ENCODE assay signal across 3 cellular contexts in genomic region chr2:70733428-70734185, GRCh38.
TF ChIP-seq lines count a peak whose summit lies in the region.

No MANE protein-coding gene starts in this region.

TF ChIP-seq in GM23338, 12 proteins besides CTCF, POLR2A, EP300 and RAD21 (continues in another document):
- TF ChIP-seq, protein P1, sequence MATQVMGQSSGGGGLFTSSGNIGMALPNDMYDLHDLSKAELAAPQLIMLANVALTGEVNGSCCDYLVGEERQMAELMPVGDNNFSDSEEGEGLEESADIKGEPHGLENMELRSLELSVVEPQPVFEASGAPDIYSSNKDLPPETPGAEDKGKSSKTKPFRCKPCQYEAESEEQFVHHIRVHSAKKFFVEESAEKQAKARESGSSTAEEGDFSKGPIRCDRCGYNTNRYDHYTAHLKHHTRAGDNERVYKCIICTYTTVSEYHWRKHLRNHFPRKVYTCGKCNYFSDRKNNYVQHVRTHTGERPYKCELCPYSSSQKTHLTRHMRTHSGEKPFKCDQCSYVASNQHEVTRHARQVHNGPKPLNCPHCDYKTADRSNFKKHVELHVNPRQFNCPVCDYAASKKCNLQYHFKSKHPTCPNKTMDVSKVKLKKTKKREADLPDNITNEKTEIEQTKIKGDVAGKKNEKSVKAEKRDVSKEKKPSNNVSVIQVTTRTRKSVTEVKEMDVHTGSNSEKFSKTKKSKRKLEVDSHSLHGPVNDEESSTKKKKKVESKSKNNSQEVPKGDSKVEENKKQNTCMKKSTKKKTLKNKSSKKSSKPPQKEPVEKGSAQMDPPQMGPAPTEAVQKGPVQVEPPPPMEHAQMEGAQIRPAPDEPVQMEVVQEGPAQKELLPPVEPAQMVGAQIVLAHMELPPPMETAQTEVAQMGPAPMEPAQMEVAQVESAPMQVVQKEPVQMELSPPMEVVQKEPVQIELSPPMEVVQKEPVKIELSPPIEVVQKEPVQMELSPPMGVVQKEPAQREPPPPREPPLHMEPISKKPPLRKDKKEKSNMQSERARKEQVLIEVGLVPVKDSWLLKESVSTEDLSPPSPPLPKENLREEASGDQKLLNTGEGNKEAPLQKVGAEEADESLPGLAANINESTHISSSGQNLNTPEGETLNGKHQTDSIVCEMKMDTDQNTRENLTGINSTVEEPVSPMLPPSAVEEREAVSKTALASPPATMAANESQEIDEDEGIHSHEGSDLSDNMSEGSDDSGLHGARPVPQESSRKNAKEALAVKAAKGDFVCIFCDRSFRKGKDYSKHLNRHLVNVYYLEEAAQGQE (IDR thresholded peaks at IDR 0.05; ENCODE audit: unreplicated experiment) = no peak
- TF ChIP-seq STAT1 (IDR thresholded peaks at IDR 0.05; ENCODE audit: unreplicated experiment) (no peak), JUNB (IDR thresholded peaks at IDR 0.05; ENCODE audit: unreplicated experiment) (no peak), EZH2 (IDR thresholded peaks at IDR 0.05; ENCODE audit: low read depth, unreplicated experiment) (no peak), ZNF331 (CRISPR knock-in tag; IDR thresholded peaks at IDR 0.05; ENCODE audit: low read depth) (no peak), NANOG (IDR thresholded peaks at IDR 0.05; ENCODE audit: borderline replicate concordance) (no peak)

TF ChIP-seq in H1, 55 proteins besides CTCF, POLR2A, EP300 and RAD21:
- TF ChIP-seq TBP (IDR thresholded peaks at IDR 0.05; ENCODE audit: low read depth, low read length) = no peak
- TF ChIP-seq ATF3 (IDR thresholded peaks at IDR 0.05; ENCODE audit: insufficient read depth, low read depth, low read length) = no peak
- no peak for TF ChIP-seq SRF (IDR thresholded peaks at IDR 0.05; ENCODE audit: low read depth, low read length)
- peak; percentile 33; the same call in 1 of the 2 replicates for TF ChIP-seq RBBP5 (IDR thresholded peaks at IDR 0.05; ENCODE audit: borderline replicate concordance, low read depth, low read length)
- TF ChIP-seq ASH2L (IDR thresholded peaks at IDR 0.05; ENCODE audit: low read length) = no peak
- no peak for TF ChIP-seq CBX5 (IDR thresholded peaks at IDR 0.05; ENCODE audit: low read depth, low read length)
- TF ChIP-seq, protein P2, sequence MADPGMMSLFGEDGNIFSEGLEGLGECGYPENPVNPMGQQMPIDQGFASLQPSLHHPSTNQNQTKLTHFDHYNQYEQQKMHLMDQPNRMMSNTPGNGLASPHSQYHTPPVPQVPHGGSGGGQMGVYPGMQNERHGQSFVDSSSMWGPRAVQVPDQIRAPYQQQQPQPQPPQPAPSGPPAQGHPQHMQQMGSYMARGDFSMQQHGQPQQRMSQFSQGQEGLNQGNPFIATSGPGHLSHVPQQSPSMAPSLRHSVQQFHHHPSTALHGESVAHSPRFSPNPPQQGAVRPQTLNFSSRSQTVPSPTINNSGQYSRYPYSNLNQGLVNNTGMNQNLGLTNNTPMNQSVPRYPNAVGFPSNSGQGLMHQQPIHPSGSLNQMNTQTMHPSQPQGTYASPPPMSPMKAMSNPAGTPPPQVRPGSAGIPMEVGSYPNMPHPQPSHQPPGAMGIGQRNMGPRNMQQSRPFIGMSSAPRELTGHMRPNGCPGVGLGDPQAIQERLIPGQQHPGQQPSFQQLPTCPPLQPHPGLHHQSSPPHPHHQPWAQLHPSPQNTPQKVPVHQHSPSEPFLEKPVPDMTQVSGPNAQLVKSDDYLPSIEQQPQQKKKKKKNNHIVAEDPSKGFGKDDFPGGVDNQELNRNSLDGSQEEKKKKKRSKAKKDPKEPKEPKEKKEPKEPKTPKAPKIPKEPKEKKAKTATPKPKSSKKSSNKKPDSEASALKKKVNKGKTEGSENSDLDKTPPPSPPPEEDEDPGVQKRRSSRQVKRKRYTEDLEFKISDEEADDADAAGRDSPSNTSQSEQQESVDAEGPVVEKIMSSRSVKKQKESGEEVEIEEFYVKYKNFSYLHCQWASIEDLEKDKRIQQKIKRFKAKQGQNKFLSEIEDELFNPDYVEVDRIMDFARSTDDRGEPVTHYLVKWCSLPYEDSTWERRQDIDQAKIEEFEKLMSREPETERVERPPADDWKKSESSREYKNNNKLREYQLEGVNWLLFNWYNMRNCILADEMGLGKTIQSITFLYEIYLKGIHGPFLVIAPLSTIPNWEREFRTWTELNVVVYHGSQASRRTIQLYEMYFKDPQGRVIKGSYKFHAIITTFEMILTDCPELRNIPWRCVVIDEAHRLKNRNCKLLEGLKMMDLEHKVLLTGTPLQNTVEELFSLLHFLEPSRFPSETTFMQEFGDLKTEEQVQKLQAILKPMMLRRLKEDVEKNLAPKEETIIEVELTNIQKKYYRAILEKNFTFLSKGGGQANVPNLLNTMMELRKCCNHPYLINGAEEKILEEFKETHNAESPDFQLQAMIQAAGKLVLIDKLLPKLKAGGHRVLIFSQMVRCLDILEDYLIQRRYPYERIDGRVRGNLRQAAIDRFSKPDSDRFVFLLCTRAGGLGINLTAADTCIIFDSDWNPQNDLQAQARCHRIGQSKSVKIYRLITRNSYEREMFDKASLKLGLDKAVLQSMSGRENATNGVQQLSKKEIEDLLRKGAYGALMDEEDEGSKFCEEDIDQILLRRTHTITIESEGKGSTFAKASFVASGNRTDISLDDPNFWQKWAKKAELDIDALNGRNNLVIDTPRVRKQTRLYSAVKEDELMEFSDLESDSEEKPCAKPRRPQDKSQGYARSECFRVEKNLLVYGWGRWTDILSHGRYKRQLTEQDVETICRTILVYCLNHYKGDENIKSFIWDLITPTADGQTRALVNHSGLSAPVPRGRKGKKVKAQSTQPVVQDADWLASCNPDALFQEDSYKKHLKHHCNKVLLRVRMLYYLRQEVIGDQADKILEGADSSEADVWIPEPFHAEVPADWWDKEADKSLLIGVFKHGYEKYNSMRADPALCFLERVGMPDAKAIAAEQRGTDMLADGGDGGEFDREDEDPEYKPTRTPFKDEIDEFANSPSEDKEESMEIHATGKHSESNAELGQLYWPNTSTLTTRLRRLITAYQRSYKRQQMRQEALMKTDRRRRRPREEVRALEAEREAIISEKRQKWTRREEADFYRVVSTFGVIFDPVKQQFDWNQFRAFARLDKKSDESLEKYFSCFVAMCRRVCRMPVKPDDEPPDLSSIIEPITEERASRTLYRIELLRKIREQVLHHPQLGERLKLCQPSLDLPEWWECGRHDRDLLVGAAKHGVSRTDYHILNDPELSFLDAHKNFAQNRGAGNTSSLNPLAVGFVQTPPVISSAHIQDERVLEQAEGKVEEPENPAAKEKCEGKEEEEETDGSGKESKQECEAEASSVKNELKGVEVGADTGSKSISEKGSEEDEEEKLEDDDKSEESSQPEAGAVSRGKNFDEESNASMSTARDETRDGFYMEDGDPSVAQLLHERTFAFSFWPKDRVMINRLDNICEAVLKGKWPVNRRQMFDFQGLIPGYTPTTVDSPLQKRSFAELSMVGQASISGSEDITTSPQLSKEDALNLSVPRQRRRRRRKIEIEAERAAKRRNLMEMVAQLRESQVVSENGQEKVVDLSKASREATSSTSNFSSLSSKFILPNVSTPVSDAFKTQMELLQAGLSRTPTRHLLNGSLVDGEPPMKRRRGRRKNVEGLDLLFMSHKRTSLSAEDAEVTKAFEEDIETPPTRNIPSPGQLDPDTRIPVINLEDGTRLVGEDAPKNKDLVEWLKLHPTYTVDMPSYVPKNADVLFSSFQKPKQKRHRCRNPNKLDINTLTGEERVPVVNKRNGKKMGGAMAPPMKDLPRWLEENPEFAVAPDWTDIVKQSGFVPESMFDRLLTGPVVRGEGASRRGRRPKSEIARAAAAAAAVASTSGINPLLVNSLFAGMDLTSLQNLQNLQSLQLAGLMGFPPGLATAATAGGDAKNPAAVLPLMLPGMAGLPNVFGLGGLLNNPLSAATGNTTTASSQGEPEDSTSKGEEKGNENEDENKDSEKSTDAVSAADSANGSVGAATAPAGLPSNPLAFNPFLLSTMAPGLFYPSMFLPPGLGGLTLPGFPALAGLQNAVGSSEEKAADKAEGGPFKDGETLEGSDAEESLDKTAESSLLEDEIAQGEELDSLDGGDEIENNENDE (IDR thresholded peaks at IDR 0.05; ENCODE audit: insufficient replicate concordance, low read length) = peak; percentile 53
- TF ChIP-seq KDM4A (IDR thresholded peaks at IDR 0.05; ENCODE audit: low read depth, low read length, severe bottlenecking) = no peak
- TF ChIP-seq TEAD4 (IDR thresholded peaks at IDR 0.05; ENCODE audit: low read depth, low read length) = peak; percentile 57; the same call in 1 of the 2 replicates
- TF ChIP-seq RFX5 (IDR thresholded peaks at IDR 0.05; ENCODE audit: borderline replicate concordance, low read depth, low read length) = no peak

TF ChIP-seq in neural cell, 6 proteins besides CTCF, POLR2A, EP300 and RAD21:
- TF ChIP-seq POLR2AphosphoS5 (IDR thresholded peaks at IDR 0.05) (no peak), SMC3 (conservative IDR thresholded peaks at IDR 0.05; ENCODE audit: poor library complexity) (no peak), EZH2 (IDR thresholded peaks at IDR 0.05; ENCODE audit: borderline replicate concordance, insufficient read depth, low read length, poor library complexity, severe bottlenecking) (no peak)
